ENCODE assay signal across 11 cellular contexts in genomic region chr15:60745469-60745971, GRCh38.
DNase-seq lines count a peak whose midpoint lies in the region; ATAC-seq and TF ChIP-seq lines count a peak whose summit lies in the region.
"Had no signal": no experiment of that assay in that cellular context is flagged by ENCODE, and none has a peak within 500 bp of the region (broad histone marks: within the 10 kb centered on the region; RNA-seq: fewer than 3 reads in every experiment).

No MANE protein-coding gene starts in this region.

- H3K9me3 ChIP-seq in left ventricle myocardium inferior (replicated peaks), result no peaks in the 10 kb centered on the region
- H3K9me3 ChIP-seq: A549 had no signal

- ATAC-seq in sciatic nerve, result peak; percentile 96
- ATAC-seq in GM19452 (IDR thresholded peaks at IDR 0.05; ENCODE audit: unreplicated experiment), result no peak
- ATAC-seq in GM18909 (IDR thresholded peaks at IDR 0.05; ENCODE audit: poor library complexity, unreplicated experiment), result no peak
- no peak for ATAC-seq in HG02981 (IDR thresholded peaks at IDR 0.05; ENCODE audit: unreplicated experiment)
- ATAC-seq: A549 had no signal

- intact Hi-C loops in left ventricle myocardium inferior (cut with micrococcal nuclease) (no loop called here), sciatic nerve (cut with DNase I) (no loop called here)

- no peak overlapping the region for H3K4me3 ChIP-seq in astrocyte of the spinal cord (ENCODE audit: low read depth, low read length)
- H3K4me3 ChIP-seq in left ventricle myocardium inferior, result peak overlapping the region; percentile 3
- H3K4me3 ChIP-seq: A549 had no signal

- in situ Hi-C loops in astrocyte of the spinal cord (cut with HindIII; ENCODE audit: low sequenced_read_pairs), result no loop called here

- H3K4me1 ChIP-seq in left ventricle myocardium inferior, result no peaks in the 10 kb centered on the region
- H3K4me1 ChIP-seq: A549 had no signal

- DNase-seq in AG08395 (ENCODE audit: low spot score) (peak; percentile 50), astrocyte of the spinal cord (ENCODE audit: low read depth, low spot score) (peak; percentile 60), left ventricle myocardium inferior (peak; percentile 66), sciatic nerve (ENCODE audit: low spot score) (peak; percentile 61), DMS53 treated with DMSO at 0.1 percent for 48 hours (lab: John Stamatoyannopoulos, UW; ENCODE audit: unreplicated experiment) (no peak)
- DNase-seq: activated naive CD4-positive, alpha-beta T cell treated with anti-CD3 and anti-CD28 coated beads for 36 hours; cortex of kidney had no signal

- no peaks in the 10 kb centered on the region for H3K27me3 ChIP-seq in left ventricle myocardium inferior (ENCODE audit: low read depth)

- no peaks in the 10 kb centered on the region for H3K36me3 ChIP-seq in left ventricle myocardium inferior

- TF ChIP-seq CTCF in astrocyte of the spinal cord (IDR thresholded peaks at IDR 0.05; ENCODE audit: low read depth, low read length) (no peak), left ventricle myocardium inferior (IDR thresholded peaks at IDR 0.05; ENCODE audit: borderline replicate concordance) (no peak)

- H3K27ac ChIP-seq in left ventricle myocardium inferior (replicated peaks), result peak overlapping the region; percentile 80
- H3K27ac ChIP-seq: A549 had no signal
